1 cellular context compared by ENCODE assay signal in the genomic region with DNA sequence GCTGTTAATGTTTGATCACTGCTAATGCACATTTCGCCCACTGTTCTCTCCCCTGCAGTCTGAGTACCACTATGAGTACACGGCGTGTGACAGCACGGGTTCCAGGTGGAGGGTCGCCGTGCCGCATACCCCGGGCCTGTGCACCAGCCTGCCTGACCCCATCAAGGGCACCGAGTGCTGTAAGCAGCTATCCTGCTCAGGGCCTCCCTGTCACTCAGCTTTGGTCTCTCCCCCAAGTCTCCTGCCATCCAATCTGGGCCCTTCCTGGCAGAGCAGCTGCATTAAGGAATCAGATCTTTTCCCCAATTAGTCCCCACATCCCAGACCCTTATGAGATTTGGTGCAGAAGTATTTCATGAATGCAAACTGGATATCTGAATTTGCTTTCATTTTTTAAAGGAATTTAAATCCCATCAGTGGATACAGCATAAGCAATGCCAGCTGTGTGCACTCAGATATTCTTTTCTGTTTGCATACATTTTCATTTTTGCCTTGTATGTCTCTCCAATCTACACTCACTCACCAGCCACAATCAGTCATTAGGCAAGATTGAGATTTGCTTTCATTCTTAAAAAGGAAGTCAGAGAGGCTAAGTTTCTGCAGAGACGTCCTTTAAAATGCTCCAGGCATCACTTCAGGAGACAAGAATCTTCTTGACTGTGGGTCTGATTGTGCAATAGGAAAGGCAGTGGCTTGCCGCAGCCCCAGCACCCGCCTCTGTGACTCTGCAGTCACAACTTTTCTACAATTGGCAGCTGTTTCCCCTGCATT.
TF ChIP-seq lines count a peak whose summit lies in the region.

No MANE protein-coding gene starts in this region.

TF ChIP-seq in SK-N-SH, 30 proteins besides CTCF, POLR2A, EP300 and RAD21 (continued from another document):
- TF ChIP-seq, protein P1, sequence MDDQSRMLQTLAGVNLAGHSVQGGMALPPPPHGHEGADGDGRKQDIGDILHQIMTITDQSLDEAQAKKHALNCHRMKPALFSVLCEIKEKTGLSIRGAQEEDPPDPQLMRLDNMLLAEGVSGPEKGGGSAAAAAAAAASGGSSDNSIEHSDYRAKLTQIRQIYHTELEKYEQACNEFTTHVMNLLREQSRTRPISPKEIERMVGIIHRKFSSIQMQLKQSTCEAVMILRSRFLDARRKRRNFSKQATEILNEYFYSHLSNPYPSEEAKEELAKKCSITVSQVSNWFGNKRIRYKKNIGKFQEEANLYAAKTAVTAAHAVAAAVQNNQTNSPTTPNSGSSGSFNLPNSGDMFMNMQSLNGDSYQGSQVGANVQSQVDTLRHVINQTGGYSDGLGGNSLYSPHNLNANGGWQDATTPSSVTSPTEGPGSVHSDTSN (IDR thresholded peaks at IDR 0.05): peak; percentile 45
